In the genomic region with DNA sequence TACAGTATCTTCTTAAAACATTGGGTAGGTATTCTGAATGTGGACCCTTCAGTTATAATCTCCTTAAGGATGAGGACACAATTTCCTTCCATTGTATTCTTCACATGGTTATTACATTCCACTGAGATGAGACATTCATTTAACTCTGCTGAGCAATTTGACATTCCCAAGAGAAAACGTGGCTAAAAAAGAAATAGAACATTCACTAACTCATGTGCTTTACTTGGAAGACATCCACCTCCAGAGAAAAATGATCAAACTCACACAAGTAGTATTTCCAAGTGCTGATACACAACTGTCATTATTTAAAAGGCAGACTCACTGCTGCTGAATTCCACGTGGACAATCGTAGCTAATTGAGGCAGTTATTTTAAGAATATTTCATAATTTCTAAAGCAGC, we compare ENCODE assay signal across 9 cellular contexts.
A peak's percentile ranks its signal among the peaks of the same experiment; 100 is the strongest.
DNase-seq lines count a peak whose midpoint lies in the region; ATAC-seq and TF ChIP-seq lines count a peak whose summit lies in the region.
"Had no signal": no experiment of that assay in that cellular context is flagged by ENCODE, and none has a peak within 500 bp of the region (broad histone marks: within the 10 kb centered on the region; RNA-seq: fewer than 3 reads in every experiment).

No MANE protein-coding gene starts in this region.

- H3K4me1 ChIP-seq in gastroesophageal sphincter: peaks cover 0 to 31% (median 14%) of the 10 kb centered on the region in 3 donors

- H3K9me3 ChIP-seq in gastroesophageal sphincter: no peaks in the 10 kb centered on the region

- no peak for TF ChIP-seq POLR2A in gastroesophageal sphincter (IDR thresholded peaks at IDR 0.05)

- peak overlapping the region in 3 of 4 donors; percentile 28 to 39 (median 37) for H3K27ac ChIP-seq in gastroesophageal sphincter

- TF ChIP-seq CTCF in gastroesophageal sphincter (IDR thresholded peaks at IDR 0.05): no peak
- TF ChIP-seq CTCF in retinal pigment epithelial cell (conservative IDR thresholded peaks at IDR 0.05; ENCODE audit: low read depth, low read length): no peak

- H3K27me3 ChIP-seq in gastroesophageal sphincter: no peaks in the 10 kb centered on the region

- H3K4me3 ChIP-seq in gastroesophageal sphincter (no peak overlapping the region), retinal pigment epithelial cell (ENCODE audit: low read length) (no peak overlapping the region)

- ATAC-seq in gastroesophageal sphincter (peak; percentile 74), GM21360 (IDR thresholded peaks at IDR 0.05; ENCODE audit: unreplicated experiment) (no peak)

- 3 to 14% methylated on average over 3 of the region's 3 CpGs for WGBS in gastroesophageal sphincter (ENCODE audit: low coverage in 1 of 2), 2 donors

- H3K36me3 ChIP-seq in gastroesophageal sphincter: no peaks in the 10 kb centered on the region

- peak; percentile 93 for DNase-seq in GM04504 (ENCODE audit: low read depth)
- peak; percentile 54 to 91 for DNase-seq in SW 1271 (lab: John Stamatoyannopoulos, UW)
- peak; percentile 89 for DNase-seq in retinal pigment epithelial cell (ENCODE audit: low read depth)
- no peak for DNase-seq in NCI-H2081 treated with DMSO at 0.1 percent for 48 hours (lab: John Stamatoyannopoulos, UW)
- DNase-seq in HPDE6-E6E7 (ENCODE audit: extremely low spot score): no peak
- DNase-seq in NCI-H345 (lab: John Stamatoyannopoulos, UW): no peak
- DNase-seq: retina had no signal

- no peak for TF ChIP-seq EP300 in gastroesophageal sphincter (IDR thresholded peaks at IDR 0.05)

Comparison
In these comparisons a context has a peak if more than half of its experiments do, and no peak if none do; other contexts are left out.
1. DNase-seq: peak in GM04504 (single experiment), SW 1271 (2 of 2) and retinal pigment epithelial cell (single experiment); none in NCI-H2081 treated with DMSO at 0.1 percent for 48 hours (single experiment), HPDE6-E6E7 (single experiment) and NCI-H345 (single experiment).